Comparison of ENCODE assay signal across 8 cellular contexts in genomic region chr6:107957909-107958688, GRCh38. TPM values are rescaled to one million over a fixed set of nuclear protein-coding genes. Genes with fewer than 3 reads are reported as not detected.
DNase-seq lines count a peak whose midpoint lies in the region; ATAC-seq and TF ChIP-seq lines count a peak whose summit lies in the region.

A gene with protein sequence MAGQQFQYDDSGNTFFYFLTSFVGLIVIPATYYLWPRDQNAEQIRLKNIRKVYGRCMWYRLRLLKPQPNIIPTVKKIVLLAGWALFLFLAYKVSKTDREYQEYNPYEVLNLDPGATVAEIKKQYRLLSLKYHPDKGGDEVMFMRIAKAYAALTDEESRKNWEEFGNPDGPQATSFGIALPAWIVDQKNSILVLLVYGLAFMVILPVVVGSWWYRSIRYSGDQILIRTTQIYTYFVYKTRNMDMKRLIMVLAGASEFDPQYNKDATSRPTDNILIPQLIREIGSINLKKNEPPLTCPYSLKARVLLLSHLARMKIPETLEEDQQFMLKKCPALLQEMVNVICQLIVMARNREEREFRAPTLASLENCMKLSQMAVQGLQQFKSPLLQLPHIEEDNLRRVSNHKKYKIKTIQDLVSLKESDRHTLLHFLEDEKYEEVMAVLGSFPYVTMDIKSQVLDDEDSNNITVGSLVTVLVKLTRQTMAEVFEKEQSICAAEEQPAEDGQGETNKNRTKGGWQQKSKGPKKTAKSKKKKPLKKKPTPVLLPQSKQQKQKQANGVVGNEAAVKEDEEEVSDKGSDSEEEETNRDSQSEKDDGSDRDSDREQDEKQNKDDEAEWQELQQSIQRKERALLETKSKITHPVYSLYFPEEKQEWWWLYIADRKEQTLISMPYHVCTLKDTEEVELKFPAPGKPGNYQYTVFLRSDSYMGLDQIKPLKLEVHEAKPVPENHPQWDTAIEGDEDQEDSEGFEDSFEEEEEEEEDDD (minus strand): TSS chr6:107958208. CDS start chr6:107958009, 199 bp downstream.

- H3K36me3 ChIP-seq in kidney epithelial cell (ENCODE audit: control insufficient read depth, insufficient read depth, low read length), result no peaks in the 10 kb centered on the region

- peak; percentile 99 for DNase-seq in Ammon's horn (ENCODE audit: low spot score)
- peak; percentile 61 for DNase-seq in NCI-H510A (lab: John Stamatoyannopoulos, UW)
- peak; percentile 96 for DNase-seq in activated CD4-positive, alpha-beta T cell treated with anti-CD3 and anti-CD28 coated beads for 1 hour
- peak; percentile 76 to 87 for DNase-seq in cerebellar nuclear complex (lab: John Stamatoyannopoulos, UW)
- peak; percentile 60 for DNase-seq in kidney epithelial cell (ENCODE audit: low read depth)
- DNase-seq in stimulated activated CD4-positive, alpha-beta T cell treated with anti-CD3 and anti-CD28 coated beads, Interleukin-15, amount 100 ng/mL, for 24 hours, result peak; percentile 98

- no peak for TF ChIP-seq CTCF in kidney epithelial cell (IDR thresholded peaks at IDR 0.05; ENCODE audit: insufficient read depth, low read length, poor library complexity, severe bottlenecking)

- ATAC-seq in HG03432 (IDR thresholded peaks at IDR 0.05; ENCODE audit: unreplicated experiment), result peak; percentile 94

- H3K27me3 ChIP-seq in kidney epithelial cell (ENCODE audit: control insufficient read depth, insufficient read depth, low read length), result no peaks in the 10 kb centered on the region

- peak within 1 kb of the TSS; percentile 98 for H3K4me3 ChIP-seq in kidney epithelial cell (ENCODE audit: low read depth, low read length)

- peak; percentile 76 for TF ChIP-seq POLR2A in GM19193 (IDR thresholded peaks at IDR 0.05; ENCODE audit: extremely low read depth, insufficient read depth, insufficient read length)

RNA-seq across cellular contexts. Expression of the gene that starts here (rescaled TPM):
- total RNA-seq in kidney epithelial cell, result 25.1 TPM in 2 replicates

Comparison
In these comparisons a context has a peak if more than half of its experiments do, and no peak if none do; other contexts are left out.
1. Peak in every context shown above with its lines: DNase-seq, ATAC-seq and H3K4me3 ChIP-seq.